7 cellular contexts compared by ENCODE assay signal in genomic region chr19:638901-639250, GRCh38. TPM values are rescaled to one million over a fixed set of nuclear protein-coding genes. Genes with fewer than 3 reads are reported as not detected.
A peak's percentile ranks its signal among the peaks of the same experiment; 100 is the strongest.
DNase-seq lines count a peak whose midpoint lies in the region; ATAC-seq and TF ChIP-seq lines count a peak whose summit lies in the region.

No MANE protein-coding gene starts in this region.

- no peak for TF ChIP-seq CTCF in HFFc6 (IDR thresholded peaks at IDR 0.05)

- ATAC-seq in activated CD8-positive, alpha-beta T cell treated with anti-CD3 and anti-CD28 coated beads, Interleukin-2, amount 10 ng/mL, durations not matched to agents 7 days and 5 days = no peak
- ATAC-seq in stimulated activated memory B cell treated with anti-CD40 and anti-IgM and Interleukin-4, amounts not matched to agents 10 μg/mL and 1 μg/mL and 100 μg/mL, for 72 hours = no peak

- H3K4me3 Mint-ChIP-seq in HFFc6 (peak overlapping the region; percentile 87), immature natural killer cell (peak overlapping the region; percentile 83 to 96 (median 92))
- H3K4me3 Mint-ChIP-seq in activated CD8-positive, alpha-beta T cell treated with anti-CD3 and anti-CD28 coated beads, Interleukin-2, amount 10 ng/mL, durations not matched to agents 7 days and 5 days = peak overlapping the region; percentile 64
- H3K4me3 Mint-ChIP-seq in stimulated activated memory B cell treated with anti-CD40 and anti-IgM and Interleukin-4, amounts not matched to agents 10 μg/mL and 1 μg/mL and 100 μg/mL, for 72 hours = peak overlapping the region; percentile 75

- POLR2A ChIA-PET in activated CD8-positive, alpha-beta T cell treated with anti-CD3 and anti-CD28 coated beads, Interleukin-2, amount 10 ng/mL, durations not matched to agents 7 days and 5 days (lab: Charles Lee) = no interaction called here

- DNase-seq in HFFc6 = no peak
- no peak for DNase-seq in activated CD8-positive, alpha-beta T cell treated with anti-CD3 and anti-CD28 coated beads, Interleukin-2, amount 10 ng/mL, durations not matched to agents 7 days and 5 days
- no peak for DNase-seq in immature natural killer cell
- DNase-seq in DMS79 treated with DMSO at 0.1 percent for 48 hours (lab: John Stamatoyannopoulos, UW) = no peak
- DNase-seq in NOMO-1 treated with DMSO at 0.1 percent for 48 hours (lab: John Stamatoyannopoulos, UW; ENCODE audit: unreplicated experiment) = no peak
- no peak for DNase-seq in cerebellar cortex (ENCODE audit: low spot score)

- CTCF ChIA-PET in activated CD8-positive, alpha-beta T cell treated with anti-CD3 and anti-CD28 coated beads, Interleukin-2, amount 10 ng/mL, durations not matched to agents 7 days and 5 days (lab: Charles Lee) = no interaction called here

- H3K36me3 Mint-ChIP-seq in HFFc6 (ENCODE audit: low read depth) (no peaks in the 10 kb centered on the region), immature natural killer cell (no peaks in the 10 kb centered on the region)
- H3K36me3 Mint-ChIP-seq in activated CD8-positive, alpha-beta T cell treated with anti-CD3 and anti-CD28 coated beads, Interleukin-2, amount 10 ng/mL, durations not matched to agents 7 days and 5 days (ENCODE audit: low read depth) = no peaks in the 10 kb centered on the region
- no peaks in the 10 kb centered on the region for H3K36me3 Mint-ChIP-seq in stimulated activated memory B cell treated with anti-CD40 and anti-IgM and Interleukin-4, amounts not matched to agents 10 μg/mL and 1 μg/mL and 100 μg/mL, for 72 hours

- no peak overlapping the region; the same call in 1 of the 2 replicates for H3K27ac Mint-ChIP-seq in HFFc6
- H3K27ac Mint-ChIP-seq in activated CD8-positive, alpha-beta T cell treated with anti-CD3 and anti-CD28 coated beads, Interleukin-2, amount 10 ng/mL, durations not matched to agents 7 days and 5 days = no peak overlapping the region
- H3K27ac Mint-ChIP-seq in immature natural killer cell = peak overlapping the region in 5 of 6 donors; percentile 95 to 99 (median 99)
- H3K27ac Mint-ChIP-seq in stimulated activated memory B cell treated with anti-CD40 and anti-IgM and Interleukin-4, amounts not matched to agents 10 μg/mL and 1 μg/mL and 100 μg/mL, for 72 hours = peak overlapping the region; percentile 63

- H3K27me3 Mint-ChIP-seq in HFFc6 (ENCODE audit: insufficient read depth) = peaks cover 6% of the 10 kb centered on the region
- H3K27me3 Mint-ChIP-seq in activated CD8-positive, alpha-beta T cell treated with anti-CD3 and anti-CD28 coated beads, Interleukin-2, amount 10 ng/mL, durations not matched to agents 7 days and 5 days (ENCODE audit: low read depth) = no peaks in the 10 kb centered on the region
- peaks cover 4 to 5% (median 4%) of the 10 kb centered on the region in 3 donors for H3K27me3 Mint-ChIP-seq in immature natural killer cell (ENCODE audit: low read depth in 3 of 3)
- H3K27me3 Mint-ChIP-seq in stimulated activated memory B cell treated with anti-CD40 and anti-IgM and Interleukin-4, amounts not matched to agents 10 μg/mL and 1 μg/mL and 100 μg/mL, for 72 hours = no peaks in the 10 kb centered on the region

- H3K4me1 Mint-ChIP-seq in HFFc6 (ENCODE audit: low read depth) (peaks cover 13% of the 10 kb centered on the region), immature natural killer cell (peaks cover 9 to 14% of the 10 kb centered on the region in 2 donors)
- H3K4me1 Mint-ChIP-seq in activated CD8-positive, alpha-beta T cell treated with anti-CD3 and anti-CD28 coated beads, Interleukin-2, amount 10 ng/mL, durations not matched to agents 7 days and 5 days (ENCODE audit: low read depth) = peaks cover 11% of the 10 kb centered on the region
- H3K4me1 Mint-ChIP-seq in stimulated activated memory B cell treated with anti-CD40 and anti-IgM and Interleukin-4, amounts not matched to agents 10 μg/mL and 1 μg/mL and 100 μg/mL, for 72 hours = peaks cover 49% of the 10 kb centered on the region

- H3K9me3 Mint-ChIP-seq in HFFc6 (no peaks in the 10 kb centered on the region), immature natural killer cell (no peaks in the 10 kb centered on the region)
- no peaks in the 10 kb centered on the region for H3K9me3 Mint-ChIP-seq in activated CD8-positive, alpha-beta T cell treated with anti-CD3 and anti-CD28 coated beads, Interleukin-2, amount 10 ng/mL, durations not matched to agents 7 days and 5 days (ENCODE audit: insufficient read depth)
- no peaks in the 10 kb centered on the region for H3K9me3 Mint-ChIP-seq in stimulated activated memory B cell treated with anti-CD40 and anti-IgM and Interleukin-4, amounts not matched to agents 10 μg/mL and 1 μg/mL and 100 μg/mL, for 72 hours

RNA-seq across cellular contexts. Expression of gene FGF22, which starts 0.8 kb away (rescaled TPM):
- total RNA-seq in HFFc6 (2021; fragmentation: NEBNext Ultra II Directional; extraction: Animal tissue kit (Norgen Biotek cat#: 25700)) = under 1 TPM in 2 of 6 experiments, not detected in 4; 0.17 to 0.18 TPM
- not detected for total RNA-seq in activated CD8-positive, alpha-beta T cell treated with anti-CD3 and anti-CD28 coated beads, Interleukin-2, amount 10 ng/mL, durations not matched to agents 7 days and 5 days
- polyA plus RNA-seq in immature natural killer cell = under 1 TPM in 1 of 3 donors, not detected in 2; 0.54 TPM

RNA-seq across cellular contexts. Expression of gene POLRMT, which starts 5.5 kb away (rescaled TPM):
- total RNA-seq in HFFc6 (2021; fragmentation: NEBNext Ultra II Directional; extraction: Animal tissue kit (Norgen Biotek cat#: 25700)) = 10 to 100 TPM; 29.9 to 44.2 (median 34.7) TPM
- total RNA-seq in activated CD8-positive, alpha-beta T cell treated with anti-CD3 and anti-CD28 coated beads, Interleukin-2, amount 10 ng/mL, durations not matched to agents 7 days and 5 days = 10 to 100 TPM; 50.6 to 51.0 TPM
- 10 to 100 TPM; 26.6 to 38.1 (median 37.5) TPM for polyA plus RNA-seq in immature natural killer cell

RNA-seq across cellular contexts. Expression of gene RNF126, which starts 24.1 kb away (rescaled TPM):
- total RNA-seq in HFFc6 (2021; fragmentation: NEBNext Ultra II Directional; extraction: Animal tissue kit (Norgen Biotek cat#: 25700)) = 10 to 100 TPM; 35.8 to 39.2 (median 38.2) TPM
- total RNA-seq in activated CD8-positive, alpha-beta T cell treated with anti-CD3 and anti-CD28 coated beads, Interleukin-2, amount 10 ng/mL, durations not matched to agents 7 days and 5 days = 10 to 100 TPM; 71.3 to 78.4 TPM
- polyA plus RNA-seq in immature natural killer cell = 100 to 1,000 TPM in 1 of 3 donors, 10 to 100 TPM in 2; 78.7 to 119 (median 94.4) TPM

RNA-seq across cellular contexts. Expression of gene FSTL3, which starts 37.3 kb away (rescaled TPM):
- 100 to 1,000 TPM in 3 of 6 experiments, 10 to 100 TPM in 3; 97.1 to 123 (median 101) TPM for total RNA-seq in HFFc6 (2021; fragmentation: NEBNext Ultra II Directional; extraction: Animal tissue kit (Norgen Biotek cat#: 25700))
- total RNA-seq in activated CD8-positive, alpha-beta T cell treated with anti-CD3 and anti-CD28 coated beads, Interleukin-2, amount 10 ng/mL, durations not matched to agents 7 days and 5 days = 1 to 10 TPM; 2.2 to 3.0 TPM
- polyA plus RNA-seq in immature natural killer cell = 1 to 10 TPM in 2 of 3 donors, not detected in 1; 1.4 to 2.6 TPM

RNA-seq across cellular contexts. Expression of gene HCN2, which starts 49.2 kb away (rescaled TPM):
- total RNA-seq in HFFc6 (2021; fragmentation: NEBNext Ultra II Directional; extraction: Animal tissue kit (Norgen Biotek cat#: 25700)) = 1 to 10 TPM; 2.8 to 3.6 (median 3.1) TPM
- 1 to 10 TPM in 1 of 2 experiments, under 1 TPM in 1; 0.84 to 1.3 TPM for total RNA-seq in activated CD8-positive, alpha-beta T cell treated with anti-CD3 and anti-CD28 coated beads, Interleukin-2, amount 10 ng/mL, durations not matched to agents 7 days and 5 days
- not detected for polyA plus RNA-seq in immature natural killer cell

Comparison
In these comparisons a context has a peak if more than half of its experiments do, and no peak if none do; other contexts are left out.
1. H3K27ac Mint-ChIP-seq: peak in immature natural killer cell (5 of 6) and stimulated activated memory B cell treated with anti-CD40 and anti-IgM and Interleukin-4, amounts not matched to agents 10 μg/mL and 1 μg/mL and 100 μg/mL, for 72 hours (single experiment); none in HFFc6 (single experiment) and activated CD8-positive, alpha-beta T cell treated with anti-CD3 and anti-CD28 coated beads, Interleukin-2, amount 10 ng/mL, durations not matched to agents 7 days and 5 days (single experiment).
2. Peak in every context shown above with its lines, with median percentiles within 50 percentile points of each other: H3K4me3 Mint-ChIP-seq.